In the genomic region with DNA sequence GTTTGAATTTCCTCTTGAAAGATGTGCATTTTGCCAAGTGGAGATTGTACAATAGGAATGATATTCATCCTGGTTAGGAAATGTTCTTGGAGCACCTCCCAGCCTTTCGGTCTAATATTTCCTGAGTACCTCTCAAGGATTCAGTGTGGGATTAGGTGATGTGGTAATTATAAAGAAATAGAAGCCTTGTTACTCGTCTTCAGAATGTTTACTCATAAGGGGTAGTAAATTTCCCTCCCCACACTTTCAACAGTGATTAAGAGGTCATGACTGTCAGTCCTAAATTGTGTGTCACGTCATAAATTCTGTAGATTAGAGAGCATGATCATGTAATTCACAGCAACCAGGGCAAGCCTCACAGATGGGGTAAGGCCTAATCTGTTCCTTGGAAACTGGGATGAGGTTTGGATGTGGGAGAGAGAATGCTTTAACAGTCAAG, we compare ENCODE assay signal across 9 cellular contexts.
DNase-seq lines count a peak whose midpoint lies in the region; ATAC-seq, FAIRE-seq and TF ChIP-seq lines count a peak whose summit lies in the region.
"Had no signal": no experiment of that assay in that cellular context is flagged by ENCODE, and none has a peak within 500 bp of the region (broad histone marks: within the 10 kb centered on the region; RNA-seq: fewer than 3 reads in every experiment).

No MANE protein-coding gene starts in this region.

- TF ChIP-seq CTCF in astrocyte (IDR thresholded peaks at IDR 0.05; ENCODE audit: insufficient read depth, low read depth, low read length) (no peak), left lung (IDR thresholded peaks at IDR 0.05) (no peak), vagina (IDR thresholded peaks at IDR 0.05) (no peak), D721Med (IDR thresholded peaks at IDR 0.05; ENCODE audit: insufficient read depth, missing control alignments) (no peak)

- no peak overlapping the region for H3K27ac ChIP-seq in astrocyte (ENCODE audit: low read depth, low read length)
- peak overlapping the region; percentile 31 to 34 for H3K27ac ChIP-seq in left lung
- peak overlapping the region; percentile 53 for H3K27ac ChIP-seq in vagina

- intact Hi-C loops in left lung (cut with DNase I) = no loop called here
- intact Hi-C loops in vagina (cut with DNase I) = no loop called here

- no peaks in the 10 kb centered on the region for H3K79me2 ChIP-seq in astrocyte (ENCODE audit: insufficient read depth, low read length)

- no peaks in the 10 kb centered on the region for H4K20me1 ChIP-seq in astrocyte (ENCODE audit: insufficient read depth, low read length)

- H3K27me3 Mint-ChIP-seq in activated T-cell treated with anti-CD3 and anti-CD28 coated beads, Interleukin-2, amount 50 U/mL, for 72 hours (ENCODE audit: low read depth) = no peaks in the 10 kb centered on the region
- H3K27me3 Mint-ChIP-seq in astrocyte (ENCODE audit: low read depth, unreplicated experiment) = no peaks in the 10 kb centered on the region
- H3K27me3 Mint-ChIP-seq: dendritic cell treated with granulocyte-macrophage colony-stimulating factor and Interleukin-4, amounts not matched to agents 40 ng/mL and 50 ng/mL, for 4 days had no signal

- H3K4me1 Mint-ChIP-seq in activated T-cell treated with anti-CD3 and anti-CD28 coated beads, Interleukin-2, amount 50 U/mL, for 72 hours (ENCODE audit: low read depth) = peaks cover 26% of the 10 kb centered on the region
- H3K4me1 Mint-ChIP-seq in astrocyte (ENCODE audit: low read depth, unreplicated experiment) = peaks cover 37% of the 10 kb centered on the region

- peak; percentile 53 to 55 for ATAC-seq in activated T-cell treated with anti-CD3 and anti-CD28 coated beads, Interleukin-2, amount 50 U/mL, for 72 hours (replicated peaks in 1 of 2)
- ATAC-seq in left lung (peak; percentile 74), HG03108 (IDR thresholded peaks at IDR 0.05; ENCODE audit: unreplicated experiment) (no peak)

- H3K4me3 ChIP-seq in astrocyte (ENCODE audit: insufficient read depth, low read depth, low read length) (no peak overlapping the region), left lung (no peak overlapping the region), vagina (no peak overlapping the region)

- H3K9ac ChIP-seq in astrocyte (ENCODE audit: low read length) = no peak overlapping the region

- FAIRE-seq in astrocyte (lab: Jason Lieb, UNC) = peak; percentile 68
- FAIRE-seq in D721Med (lab: Jason Lieb, UNC) = no peak

- no peaks in the 10 kb centered on the region for H3K27me3 ChIP-seq in astrocyte (ENCODE audit: insufficient read depth, low read length)
- H3K27me3 ChIP-seq in left lung = no peaks in the 10 kb centered on the region
- no peaks in the 10 kb centered on the region for H3K27me3 ChIP-seq in vagina

- H3K27ac Mint-ChIP-seq in activated T-cell treated with anti-CD3 and anti-CD28 coated beads, Interleukin-2, amount 50 U/mL, for 72 hours = no peak overlapping the region
- H3K27ac Mint-ChIP-seq in astrocyte (ENCODE audit: unreplicated experiment) = no peak overlapping the region
- H3K27ac Mint-ChIP-seq: dendritic cell treated with granulocyte-macrophage colony-stimulating factor and Interleukin-4, amounts not matched to agents 40 ng/mL and 50 ng/mL, for 4 days had no signal

- no peak overlapping the region for H3K4me2 ChIP-seq in astrocyte (ENCODE audit: low read length)

- no peak for DNase-seq in activated T-cell treated with anti-CD3 and anti-CD28 coated beads, Interleukin-2, amount 50 U/mL, for 72 hours
- DNase-seq in activated T-cell treated with anti-CD3 and anti-CD28 coated beads, Interleukin-2, amount 50 U/mL, for 48 hours = no peak
- DNase-seq in astrocyte (ENCODE audit: low read depth) (peak; percentile 92), left lung (no peak), vagina (ENCODE audit: extremely low spot score in 2 of 2) (no peak), HPDE6-E6E7 (ENCODE audit: extremely low spot score) (no peak), D721Med (ENCODE audit: insufficient read length, low spot score) (no peak)

- no peaks in the 10 kb centered on the region for H3K36me3 Mint-ChIP-seq in activated T-cell treated with anti-CD3 and anti-CD28 coated beads, Interleukin-2, amount 50 U/mL, for 72 hours (ENCODE audit: insufficient read depth in 2 of 2)
- no peaks in the 10 kb centered on the region for H3K36me3 Mint-ChIP-seq in astrocyte (ENCODE audit: low read depth, unreplicated experiment)

- no peak overlapping the region for H2AFZ ChIP-seq in astrocyte (ENCODE audit: low read depth, low read length)

- no peaks in the 10 kb centered on the region for H3K36me3 ChIP-seq in astrocyte (ENCODE audit: insufficient read depth, low read length)
- H3K36me3 ChIP-seq in left lung = no peaks in the 10 kb centered on the region
- H3K36me3 ChIP-seq in vagina = no peaks in the 10 kb centered on the region

- no peaks in the 10 kb centered on the region for H3K9me3 ChIP-seq in astrocyte (ENCODE audit: insufficient read depth, low read depth, low read length)
- H3K9me3 ChIP-seq in left lung = no peaks in the 10 kb centered on the region
- no peaks in the 10 kb centered on the region for H3K9me3 ChIP-seq in vagina

- H3K9me3 Mint-ChIP-seq in activated T-cell treated with anti-CD3 and anti-CD28 coated beads, Interleukin-2, amount 50 U/mL, for 72 hours = no peaks in the 10 kb centered on the region
- no peaks in the 10 kb centered on the region for H3K9me3 Mint-ChIP-seq in astrocyte (ENCODE audit: unreplicated experiment)
- H3K9me3 Mint-ChIP-seq: dendritic cell treated with granulocyte-macrophage colony-stimulating factor and Interleukin-4, amounts not matched to agents 40 ng/mL and 50 ng/mL, for 4 days had no signal

- H3K4me1 ChIP-seq in astrocyte (ENCODE audit: insufficient read depth, low read length) = peaks cover 19% of the 10 kb centered on the region
- peaks cover 11 to 34% of the 10 kb centered on the region in 2 donors for H3K4me1 ChIP-seq in left lung
- peaks cover 23% of the 10 kb centered on the region for H3K4me1 ChIP-seq in vagina

- no peak for TF ChIP-seq POLR2A in vagina (IDR thresholded peaks at IDR 0.05)

- H3K4me3 Mint-ChIP-seq in activated T-cell treated with anti-CD3 and anti-CD28 coated beads, Interleukin-2, amount 50 U/mL, for 72 hours = no peak overlapping the region
- H3K4me3 Mint-ChIP-seq in astrocyte (ENCODE audit: unreplicated experiment) = no peak overlapping the region
- H3K4me3 Mint-ChIP-seq: dendritic cell treated with granulocyte-macrophage colony-stimulating factor and Interleukin-4, amounts not matched to agents 40 ng/mL and 50 ng/mL, for 4 days had no signal
